Comparison of ENCODE assay signal across 1 cellular context in genomic region chr17:81917565-81918332, GRCh38.
A peak's percentile ranks its signal among the peaks of the same experiment; 100 is the strongest.
TF ChIP-seq lines count a peak whose summit lies in the region.

Gene SIRT7 (minus strand): TSS chr17:81918176. CDS start chr17:81918131, 45 bp downstream.

TF ChIP-seq in WTC11, 78 proteins besides CTCF, POLR2A, EP300 and RAD21 (continued from another document):
- TF ChIP-seq HMGXB4 (CRISPR knock-in tag; IDR thresholded peaks at IDR 0.05) (no peak; the same call in 1 of the 2 replicates), NFATC4 (CRISPR knock-in tag; IDR thresholded peaks at IDR 0.05) (peak; percentile 64; the same call in 1 of the 2 replicates), NFE2L1 (CRISPR knock-in tag; IDR thresholded peaks at IDR 0.05) (no peak)
